ENCODE assay signal across 8 cellular contexts in genomic region chr10:93481213-93481930, GRCh38. TPM values are rescaled to one million over a fixed set of nuclear protein-coding genes. Genes with fewer than 3 reads are reported as not detected.
DNase-seq lines count a peak whose midpoint lies in the region; ATAC-seq and TF ChIP-seq lines count a peak whose summit lies in the region.

No MANE protein-coding gene starts in this region.

- H3K27ac ChIP-seq in IMR-90 (ENCODE audit: insufficient read depth, low read length) (peak overlapping the region; percentile 100), ascending aorta (peak overlapping the region; percentile 83 to 88)

- BruUV-seq in IMR-90 (replicated peaks; lab: Mats Ljungman, UMichigan), result no TSS peak

- H2BK120ac ChIP-seq in IMR-90 (ENCODE audit: low read depth, low read length), result peak overlapping the region; percentile 88

- no peak for TF ChIP-seq RAD21 in IMR-90 (IDR thresholded peaks at IDR 0.05; ENCODE audit: low read length)

- peak overlapping the region; percentile 96 for H2AK9ac ChIP-seq in IMR-90 (replicated peaks; ENCODE audit: low read depth, low read length, poor library complexity)

- H3K36me3 ChIP-seq in IMR-90 (ENCODE audit: control insufficient read depth, insufficient read depth, low read length), result peaks cover 8% of the 10 kb centered on the region
- peaks cover 0 to 13% of the 10 kb centered on the region in 2 donors for H3K36me3 ChIP-seq in ascending aorta

- no peak for TF ChIP-seq POLR2A in IMR-90 (IDR thresholded peaks at IDR 0.05; ENCODE audit: low read depth, low read length)

- TF ChIP-seq CTCF in IMR-90 (conservative IDR thresholded peaks at IDR 0.05; ENCODE audit: low read depth, low read length) (no peak), ascending aorta (IDR thresholded peaks at IDR 0.05) (no peak)

- peak overlapping the region; percentile 85 for H2BK20ac ChIP-seq in IMR-90 (ENCODE audit: low read depth, low read length)

- dilution Hi-C loops in IMR-90 (cut with HindIII; ENCODE audit: low sequenced_read_pairs, unreplicated experiment), result no loop called here

- H3K27me3 Mint-ChIP-seq in immature natural killer cell (ENCODE audit: low read depth in 3 of 3), result peaks cover 13 to 18% (median 18%) of the 10 kb centered on the region in 3 donors
- peaks cover 21% of the 10 kb centered on the region for H3K27me3 Mint-ChIP-seq in stimulated activated memory B cell treated with anti-CD40 and anti-IgM and Interleukin-4, amounts not matched to agents 10 μg/mL and 1 μg/mL and 100 μg/mL, for 72 hours

- H3K23ac ChIP-seq in IMR-90 (ENCODE audit: low read depth, low read length), result peak overlapping the region; percentile 99

- H3K9me3 Mint-ChIP-seq in immature natural killer cell, result no peaks in the 10 kb centered on the region
- no peaks in the 10 kb centered on the region for H3K9me3 Mint-ChIP-seq in stimulated activated memory B cell treated with anti-CD40 and anti-IgM and Interleukin-4, amounts not matched to agents 10 μg/mL and 1 μg/mL and 100 μg/mL, for 72 hours

- no peaks in the 10 kb centered on the region for H3K9me1 ChIP-seq in IMR-90 (ENCODE audit: insufficient read depth, low read length)

- H3K4me3 ChIP-seq in IMR-90 (ENCODE audit: insufficient read depth, low read depth, low read length) (peak overlapping the region; percentile 97), ascending aorta (peak overlapping the region; percentile 62 to 69)

- H3K4me1 ChIP-seq in IMR-90 (ENCODE audit: control insufficient read depth, insufficient read depth, low read length) (peaks cover 10% of the 10 kb centered on the region), ascending aorta (peaks cover 7 to 31% of the 10 kb centered on the region in 2 donors)

- in situ Hi-C loops in IMR-90 (cut with MboI; ENCODE audit: low sequenced_read_pairs), result loop anchor here (5.0 kb wide), 1 partner anchor 104 kb away; no protein-coding TSS in a partner anchor

- peak overlapping the region; percentile 99 for H2BK5ac ChIP-seq in IMR-90 (ENCODE audit: low read depth, low read length, poor library complexity, severe bottlenecking)

- no peaks in the 10 kb centered on the region; the same call in 1 of the 2 replicates for H4K20me1 ChIP-seq in IMR-90 (ENCODE audit: insufficient read depth, low read length)

- peak overlapping the region; percentile 93 for H3K4me2 ChIP-seq in IMR-90 (ENCODE audit: low read depth, low read length)

- POLR2A ChIA-PET in IMR-90 (lab: Charles Lee; ENCODE audit: unreplicated experiment), result interaction anchor here (0.5 to 2.2 kb wide), 7 partner anchors 10 to 956 kb away, joined by 4 to 19 read pairs (median 6); partner anchors contain the start of gene CEP55

- H3K79me1 ChIP-seq in IMR-90 (ENCODE audit: low read depth in 1 of 2, low read length in 2 of 2), result peaks cover 0 to 12% of the 10 kb centered on the region in 2 experiments; a peak in 1 of 4 replicates

- peaks cover 6 to 15% of the 10 kb centered on the region in 2 donors for H3K4me1 Mint-ChIP-seq in immature natural killer cell
- peaks cover 20% of the 10 kb centered on the region for H3K4me1 Mint-ChIP-seq in stimulated activated memory B cell treated with anti-CD40 and anti-IgM and Interleukin-4, amounts not matched to agents 10 μg/mL and 1 μg/mL and 100 μg/mL, for 72 hours

- H3K18ac ChIP-seq in IMR-90 (ENCODE audit: low read depth, low read length), result peak overlapping the region; percentile 99

- peak overlapping the region; percentile 73 to 95 (median 88) for H3K4me3 Mint-ChIP-seq in immature natural killer cell
- H3K4me3 Mint-ChIP-seq in stimulated activated memory B cell treated with anti-CD40 and anti-IgM and Interleukin-4, amounts not matched to agents 10 μg/mL and 1 μg/mL and 100 μg/mL, for 72 hours, result peak overlapping the region; percentile 76

- no peaks in the 10 kb centered on the region for H3K9me3 ChIP-seq in IMR-90 (ENCODE audit: control insufficient read depth, insufficient read depth, low read length)
- no peaks in the 10 kb centered on the region for H3K9me3 ChIP-seq in ascending aorta

- peak overlapping the region; percentile 98 for H3K14ac ChIP-seq in IMR-90 (replicated peaks; ENCODE audit: low read depth, low read length)

- H4K8ac ChIP-seq in IMR-90 (ENCODE audit: low read depth in 2 of 2, low read length in 2 of 2), result peak overlapping the region; percentile 91 to 95

- no peaks in the 10 kb centered on the region for H3K27me3 ChIP-seq in IMR-90 (ENCODE audit: control insufficient read depth, insufficient read depth, low read length)
- no peaks in the 10 kb centered on the region for H3K27me3 ChIP-seq in ascending aorta

- peak overlapping the region; percentile 100 for H3K9ac ChIP-seq in IMR-90 (ENCODE audit: low read depth, low read length)

- peak overlapping the region; percentile 98 for H4K5ac ChIP-seq in IMR-90 (ENCODE audit: low read depth, low read length)

- ATAC-seq in IMR-90 (ENCODE audit: low read depth), result no peak
- no peak for ATAC-seq in stimulated activated memory B cell treated with anti-CD40 and anti-IgM and Interleukin-4, amounts not matched to agents 10 μg/mL and 1 μg/mL and 100 μg/mL, for 72 hours
- no peak for ATAC-seq in HG03175 (IDR thresholded peaks at IDR 0.05; ENCODE audit: unreplicated experiment)

- H2AK5ac ChIP-seq in IMR-90 (ENCODE audit: low read depth, low read length), result peak overlapping the region; percentile 95

- no peak for DNase-seq in IMR-90
- no peak for DNase-seq in ascending aorta (ENCODE audit: low spot score in 2 of 2)
- DNase-seq in immature natural killer cell, result no peak
- no peak for DNase-seq in HuH-7.5 (ENCODE audit: low spot score)
- DNase-seq in NCI-H510A treated with DMSO at 0.1 percent for 48 hours (lab: John Stamatoyannopoulos, UW), result no peak
- no peak for DNase-seq in stimulated activated CD4-positive, alpha-beta T cell treated with anti-CD3 and anti-CD28 coated beads, Interleukin-4, amount 100 ng/mL, for 4 hours

- peak overlapping the region; percentile 98 for H4K91ac ChIP-seq in IMR-90 (ENCODE audit: insufficient read depth, low read depth, low read length)

- H2AFZ ChIP-seq in IMR-90 (replicated peaks; ENCODE audit: low read length, poor library complexity), result no peak overlapping the region

- WGBS in IMR-90 (ENCODE audit: extremely low coverage in 2 of 2, insufficient read length in 1 of 2), 2 experiments, result 40% methylated on average over 3 of the region's 6 CpGs; no CpG with 5 or more reads in 1 of the 2 experiments

- peak overlapping the region; percentile 92 for H2BK15ac ChIP-seq in IMR-90 (ENCODE audit: low read depth, low read length)

- no peak overlapping the region for H3K27ac Mint-ChIP-seq in immature natural killer cell
- peak overlapping the region; percentile 77 for H3K27ac Mint-ChIP-seq in stimulated activated memory B cell treated with anti-CD40 and anti-IgM and Interleukin-4, amounts not matched to agents 10 μg/mL and 1 μg/mL and 100 μg/mL, for 72 hours

- peak overlapping the region; percentile 99 for H3K4ac ChIP-seq in IMR-90 (ENCODE audit: low read depth, low read length)

- intact Hi-C loops in IMR-90 (cut with micrococcal nuclease), result loop anchor here (5.0 kb wide), 1 partner anchor 84 kb away; no protein-coding TSS in a partner anchor
- intact Hi-C loops in ascending aorta (cut with DNase I), result loop anchor here (2.0 kb wide), 2 partner anchors 23 to 43 kb away; no protein-coding TSS in a partner anchor

- no peaks in the 10 kb centered on the region for H3K36me3 Mint-ChIP-seq in immature natural killer cell
- no peaks in the 10 kb centered on the region for H3K36me3 Mint-ChIP-seq in stimulated activated memory B cell treated with anti-CD40 and anti-IgM and Interleukin-4, amounts not matched to agents 10 μg/mL and 1 μg/mL and 100 μg/mL, for 72 hours

- CTCF ChIA-PET in IMR-90 (lab: Yijun Ruan, JAX), result interaction anchor here (1.1 to 3.1 kb wide), 17 partner anchors 8 to 132 kb away, joined by 3 to 39 read pairs (median 7); partner anchors contain the start of gene CEP55

- peak overlapping the region; percentile 100 for H3K56ac ChIP-seq in IMR-90 (ENCODE audit: extremely low read depth, insufficient read depth, low read length)

TF ChIP-seq in IMR-90, 13 proteins besides CTCF, POLR2A, EP300 and RAD21 (continues in another document):
- TF ChIP-seq MAZ (IDR thresholded peaks at IDR 0.05; ENCODE audit: borderline replicate concordance, low read depth, low read length) (no peak), ELK1 (IDR thresholded peaks at IDR 0.05; ENCODE audit: borderline replicate concordance, low read depth, low read length) (no peak), RFX5 (IDR thresholded peaks at IDR 0.05; ENCODE audit: low read depth, low read length) (no peak), SMC3 (IDR thresholded peaks at IDR 0.05; ENCODE audit: low read depth, low read length) (no peak), CEBPB (IDR thresholded peaks at IDR 0.05; ENCODE audit: low read depth, low read length) (no peak), NFE2L2 (IDR thresholded peaks at IDR 0.05; ENCODE audit: low read depth, low read length) (no peak), MXI1 (IDR thresholded peaks at IDR 0.05; ENCODE audit: borderline replicate concordance, low read depth, low read length) (no peak), RCOR1 (IDR thresholded peaks at IDR 0.05; ENCODE audit: insufficient replicate concordance, low read length) (no peak), FOS (IDR thresholded peaks at IDR 0.05; ENCODE audit: low read depth, low read length) (no peak), CHD1 (IDR thresholded peaks at IDR 0.05; ENCODE audit: low read depth, low read length) (no peak), MAFK (IDR thresholded peaks at IDR 0.05; ENCODE audit: low read depth, low read length) (no peak)

RNA-seq across cellular contexts. Expression of gene MYOF, which starts 0.8 kb away (rescaled TPM):
- total RNA-seq in IMR-90 (2012; rRNA removed), result 281 and 332 TPM in 2 replicates
- polyA plus RNA-seq in IMR-90 (2012; rRNA removed), result 197 and 221 TPM in 2 replicates
- 72.0 and 103 TPM in 2 replicates for polyA plus RNA-seq in IMR-90 (2012; cell fraction: cytosol; rRNA removed)
- polyA plus RNA-seq in IMR-90 (2012; cell fraction: nucleus; rRNA removed; ENCODE audit: low replicate concordance), result 86.1 and 277 TPM in 2 replicates
- total RNA-seq in ascending aorta, result 68.2 TPM
- polyA plus RNA-seq in immature natural killer cell, result under 1 TPM in 2 of 3 donors, not detected in 1; 0.21 to 0.33 TPM

RNA-seq across cellular contexts. Expression of gene CEP55, which starts 15.0 kb away (rescaled TPM):
- total RNA-seq in IMR-90 (2012; rRNA removed), result 23.5 and 30.8 TPM in 2 replicates
- polyA plus RNA-seq in IMR-90 (2012; rRNA removed), result 13.8 and 15.7 TPM in 2 replicates
- polyA plus RNA-seq in IMR-90 (2012; cell fraction: cytosol; rRNA removed), result 2.4 and 3.8 TPM in 2 replicates
- polyA plus RNA-seq in IMR-90 (2012; cell fraction: nucleus; rRNA removed; ENCODE audit: low replicate concordance), result 1.1 and 5.1 TPM in 2 replicates
- not detected for total RNA-seq in ascending aorta
- polyA plus RNA-seq in immature natural killer cell, result under 1 TPM in 2 of 3 donors, not detected in 1; 0.39 to 0.83 TPM

Comparison
In these comparisons a context has a peak if more than half of its experiments do, and no peak if none do; other contexts are left out.
1. RNA of gene CEP55, which starts 15.0 kb away (total RNA-seq): 23.5 to 30.8 TPM in IMR-90; not detected in ascending aorta (single experiment); every median in the first group is over 10 times any median in the second.